In genomic region chr4:151408630-151409469, GRCh38 we compare ENCODE assay signal across 8 cellular contexts. TPM values are rescaled to one million over a fixed set of nuclear protein-coding genes. Genes with fewer than 3 reads are reported as not detected.
DNase-seq lines count a peak whose midpoint lies in the region; ATAC-seq and TF ChIP-seq lines count a peak whose summit lies in the region.

Gene FHIP1A, plus strand, starts transcription at chr4:151409176. Its CDS starts 157,084 bp downstream, at chr4:151566260.

- POLR2A ChIA-PET in CD8-positive, alpha-beta memory T cell (lab: Charles Lee) = no interaction called here

- peaks cover 19 to 28% (median 24%) of the 10 kb centered on the region in 3 donors for H3K4me1 Mint-ChIP-seq in CD8-positive, alpha-beta memory T cell
- H3K4me1 Mint-ChIP-seq in neural crest cell = peaks cover 18% of the 10 kb centered on the region

- DNase-seq in CD8-positive, alpha-beta memory T cell = peak; percentile 65 to 87 (median 79)
- DNase-seq in activated T-helper 1 cell treated with anti-CD3 and anti-CD28 coated beads, Interleukin-2, amount 50 U/mL, for 16 hours (ENCODE audit: low read depth in 1 of 2, low spot score in 1 of 2) = peak; percentile 70 to 76
- peak; percentile 51 for DNase-seq in fibroblast of pulmonary artery (ENCODE audit: low read depth)
- DNase-seq in neural crest cell (ENCODE audit: low read depth, low spot score) = peak; percentile 48

- peaks cover 4% of the 10 kb centered on the region for H3K27me3 ChIP-seq in CD8-positive, alpha-beta memory T cell (ENCODE audit: insufficient read depth, low read length, poor library complexity, severe bottlenecking)
- no peaks in the 10 kb centered on the region for H3K27me3 ChIP-seq in OCI-LY1 (ENCODE audit: insufficient read depth, low read length)
- no peaks in the 10 kb centered on the region for H3K27me3 ChIP-seq in stomach smooth muscle (ENCODE audit: control insufficient read depth in 1 of 2, insufficient read depth in 2 of 2, low read length in 2 of 2)

- ATAC-seq in GM19397 (IDR thresholded peaks at IDR 0.05; ENCODE audit: unreplicated experiment) (peak; percentile 83), HG03520 (IDR thresholded peaks at IDR 0.05; ENCODE audit: unreplicated experiment) (peak; percentile 81)

- H3K4me3 ChIP-seq in CD8-positive, alpha-beta memory T cell (ENCODE audit: low read length) = peak within 1 kb of the TSS; percentile 68
- H3K4me3 ChIP-seq in OCI-LY1 (ENCODE audit: low read depth, low read length, poor library complexity, severe bottlenecking) (peak within 1 kb of the TSS; percentile 65), fibroblast of pulmonary artery (replicated peaks; ENCODE audit: low read depth, low read length) (peak within 1 kb of the TSS; percentile 56), stomach smooth muscle (ENCODE audit: low read length in 2 of 2) (peak within 1 kb of the TSS; percentile 62 to 78)

- H3K4me2 ChIP-seq in OCI-LY1 (ENCODE audit: low read length) = peak within 1 kb of the TSS; percentile 82

- peak within 1 kb of the TSS; percentile 88 to 94 (median 91) for H3K4me3 Mint-ChIP-seq in CD8-positive, alpha-beta memory T cell
- peak within 1 kb of the TSS; percentile 92 for H3K4me3 Mint-ChIP-seq in neural crest cell

- TF ChIP-seq CTCF in OCI-LY1 (IDR thresholded peaks at IDR 0.05; ENCODE audit: low read length) (no peak), fibroblast of pulmonary artery (IDR thresholded peaks at IDR 0.05; ENCODE audit: low read length, missing control alignments) (peak; percentile 7), neural crest cell (conservative IDR thresholded peaks at IDR 0.05) (peak; percentile 35)

- H3K9me3 ChIP-seq in CD8-positive, alpha-beta memory T cell (ENCODE audit: low read length) = no peaks in the 10 kb centered on the region
- H3K9me3 ChIP-seq in OCI-LY1 (ENCODE audit: low read length) (no peaks in the 10 kb centered on the region), stomach smooth muscle (ENCODE audit: control insufficient read depth in 2 of 2, low read length in 2 of 2) (no peaks in the 10 kb centered on the region)

- peaks cover 15% of the 10 kb centered on the region for H3K4me1 ChIP-seq in CD8-positive, alpha-beta memory T cell (ENCODE audit: insufficient read depth, low read length)
- H3K4me1 ChIP-seq in OCI-LY1 (ENCODE audit: insufficient read depth, low read length, severe bottlenecking) (peaks cover 14% of the 10 kb centered on the region), stomach smooth muscle (ENCODE audit: control insufficient read depth, insufficient read depth, low read length) (peaks cover 14% of the 10 kb centered on the region)

- H3K27ac ChIP-seq in CD8-positive, alpha-beta memory T cell (ENCODE audit: low read depth, low read length) = no peak within 1 kb of the TSS
- peak within 1 kb of the TSS; percentile 55 for H3K27ac ChIP-seq in OCI-LY1 (ENCODE audit: low read depth, low read length, poor library complexity, severe bottlenecking)
- peak within 1 kb of the TSS; percentile 49 for H3K27ac ChIP-seq in stomach smooth muscle (ENCODE audit: low read length)

- no peaks in the 10 kb centered on the region for H4K20me1 ChIP-seq in OCI-LY1 (ENCODE audit: insufficient read depth, low read length)

- H3K36me3 Mint-ChIP-seq in CD8-positive, alpha-beta memory T cell = peaks cover 0 to 3% (median 0%) of the 10 kb centered on the region in 3 donors
- H3K36me3 Mint-ChIP-seq in neural crest cell (ENCODE audit: low read depth) = no peaks in the 10 kb centered on the region

- H3F3A ChIP-seq in OCI-LY1 (ENCODE audit: insufficient read depth, low read length) = no peaks in the 10 kb centered on the region

- peaks cover 11 to 51% of the 10 kb centered on the region in 2 donors for H3K27me3 Mint-ChIP-seq in CD8-positive, alpha-beta memory T cell
- peaks cover 65% of the 10 kb centered on the region for H3K27me3 Mint-ChIP-seq in neural crest cell (ENCODE audit: low read depth)

- CTCF ChIA-PET in CD8-positive, alpha-beta memory T cell (lab: Charles Lee) = no interaction called here

- H3K79me2 ChIP-seq in OCI-LY1 (ENCODE audit: insufficient read depth, low read length) = no peaks in the 10 kb centered on the region

- H3K9ac ChIP-seq in OCI-LY1 (ENCODE audit: low read length) = peak within 1 kb of the TSS; percentile 77
- H3K9ac ChIP-seq in stomach smooth muscle (ENCODE audit: low read length in 2 of 2) = peak within 1 kb of the TSS; percentile 60 to 73

- peak within 1 kb of the TSS in 7 of 8 donors; percentile 21 to 93 (median 86) for H3K27ac Mint-ChIP-seq in CD8-positive, alpha-beta memory T cell
- no peak within 1 kb of the TSS for H3K27ac Mint-ChIP-seq in neural crest cell (ENCODE audit: unreplicated experiment)

- no peaks in the 10 kb centered on the region for H3K36me3 ChIP-seq in CD8-positive, alpha-beta memory T cell (ENCODE audit: insufficient read depth, low read length)
- no peaks in the 10 kb centered on the region for H3K36me3 ChIP-seq in OCI-LY1 (ENCODE audit: insufficient read depth, low read length)
- no peaks in the 10 kb centered on the region for H3K36me3 ChIP-seq in stomach smooth muscle (ENCODE audit: control insufficient read depth in 2 of 2, insufficient read depth in 2 of 2, low read length in 2 of 2)

- peak within 1 kb of the TSS; percentile 64 for H2AFZ ChIP-seq in OCI-LY1 (ENCODE audit: low read length)

- no peaks in the 10 kb centered on the region for H3K9me3 Mint-ChIP-seq in CD8-positive, alpha-beta memory T cell
- no peaks in the 10 kb centered on the region for H3K9me3 Mint-ChIP-seq in neural crest cell

- no peaks in the 10 kb centered on the region for H3K9me2 ChIP-seq in OCI-LY1 (ENCODE audit: low read depth, low read length)

RNA-seq across cellular contexts. Expression of gene FHIP1A, which starts in this region (rescaled TPM):
- under 1 TPM; 0.09 to 0.15 TPM for total RNA-seq in CD8-positive, alpha-beta memory T cell
- polyA plus RNA-seq in CD8-positive, alpha-beta memory T cell = not detected
- 0.23 TPM in 1 of 2 replicates, not detected in the other for total RNA-seq in neural crest cell

Comparison
In these comparisons a context has a peak if more than half of its experiments do, and no peak if none do; other contexts are left out.
1. Peak in DNase-seq and H3K4me3 ChIP-seq in CD8-positive, alpha-beta memory T cell; RNA of the gene not detected or under 1 TPM.
2. Peak in DNase-seq in neural crest cell; RNA of the gene not detected or under 1 TPM.